Comparison of ENCODE assay signal across 1 cellular context in the genomic region with DNA sequence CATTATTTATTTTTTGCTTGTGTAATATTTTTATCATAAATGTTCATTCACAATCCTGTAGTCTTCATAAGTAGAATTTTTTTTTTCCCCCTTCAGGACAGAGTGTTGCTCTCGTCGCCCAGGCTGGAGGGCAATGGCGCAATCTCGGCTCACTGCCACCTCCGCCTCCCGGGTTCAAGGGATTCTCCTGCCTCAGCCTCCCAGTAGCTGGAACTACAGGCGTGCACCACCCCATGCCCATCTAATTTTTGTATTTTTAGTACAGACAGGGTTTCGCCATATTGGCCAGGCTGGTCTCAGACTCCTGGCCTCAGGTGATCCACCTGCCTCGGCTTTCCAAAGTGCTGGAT.
A peak's percentile ranks its signal among the peaks of the same experiment; 100 is the strongest.
TF ChIP-seq lines count a peak whose summit lies in the region.

No MANE protein-coding gene starts in this region.

TF ChIP-seq in K562, 482 proteins besides CTCF, POLR2A, EP300 and RAD21:
- TF ChIP-seq CEBPB (tag; IDR thresholded peaks at IDR 0.05) = 0 out of 2 replicates have a peak, but pooled peaks have one; percentile 29
